In the genomic region with DNA sequence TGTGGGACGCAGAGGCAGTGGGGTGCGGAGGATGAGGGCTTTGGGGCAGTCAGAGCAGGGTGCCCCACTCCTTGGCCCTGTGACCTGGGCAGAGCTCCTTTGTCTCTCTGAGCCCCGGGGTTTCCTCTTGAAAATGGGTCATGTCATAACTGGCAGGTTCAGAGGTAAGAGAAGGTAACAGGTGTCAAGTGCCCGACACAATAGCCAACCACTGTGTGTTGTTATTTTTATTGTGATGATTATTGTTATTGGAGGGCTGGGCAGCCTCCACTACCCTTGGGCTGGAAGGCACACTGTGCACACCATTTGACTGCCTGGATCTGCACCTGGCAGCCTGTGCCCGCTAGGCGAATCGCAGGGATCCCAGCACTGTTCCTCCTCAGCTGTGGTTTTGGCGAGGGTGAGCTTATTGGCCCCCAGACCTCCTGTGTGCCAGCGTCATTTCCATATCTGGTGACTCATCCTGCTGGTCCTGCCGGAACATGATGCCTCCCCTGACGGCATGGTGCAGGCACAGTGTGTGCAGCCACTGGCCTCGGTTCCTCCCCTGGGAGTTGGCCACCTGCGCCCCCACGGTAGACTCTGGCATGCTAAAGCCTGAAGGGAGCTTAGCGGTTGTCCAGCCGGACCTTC, we compare ENCODE assay signal across 8 cellular contexts.
DNase-seq lines count a peak whose midpoint lies in the region; ATAC-seq lines count a peak whose summit lies in the region.

No MANE protein-coding gene starts in this region.

- no peak overlapping the region for H3K4me3 ChIP-seq in adipocyte (ENCODE audit: low read length)

- peaks cover 18% of the 10 kb centered on the region for H3K27me3 ChIP-seq in adipocyte (replicated peaks; ENCODE audit: control insufficient read depth, insufficient read depth, low read length)

- H3K4me1 ChIP-seq in adipocyte (ENCODE audit: control insufficient read depth, insufficient read depth, low read length): peaks cover 6% of the 10 kb centered on the region

- H3K9ac ChIP-seq in adipocyte (ENCODE audit: low read length): no peak overlapping the region

- no peaks in the 10 kb centered on the region for H3K9me3 ChIP-seq in adipocyte (ENCODE audit: control insufficient read depth, low read length)

- ATAC-seq in HG02870 (IDR thresholded peaks at IDR 0.05; ENCODE audit: unreplicated experiment): no peak
- ATAC-seq in GM19452 (IDR thresholded peaks at IDR 0.05; ENCODE audit: unreplicated experiment): no peak

- DNase-seq in CD1c-positive myeloid dendritic cell (ENCODE audit: extremely low spot score) (peak; percentile 31), LoVo (ENCODE audit: low spot score) (peak; percentile 7), adipocyte (ENCODE audit: low read depth) (peak; percentile 11), kidney tubule cell (ENCODE audit: low spot score) (peak; percentile 35)
- no peak for DNase-seq in activated CD4-positive, alpha-beta T cell treated with anti-CD3 and anti-CD28 coated beads for 1 hour
- no peak for DNase-seq in activated CD4-positive, CD25-positive, alpha-beta regulatory T cell treated with anti-CD3 and anti-CD28 coated beads, Interleukin-2, amount 50 U/mL, for 72 hours

- H3K36me3 ChIP-seq in adipocyte (ENCODE audit: control insufficient read depth, insufficient read depth, low read length, severe bottlenecking): no peaks in the 10 kb centered on the region

Comparison
In these comparisons a context has a peak if more than half of its experiments do, and no peak if none do; other contexts are left out.
1. DNase-seq: peak in CD1c-positive myeloid dendritic cell (single experiment), LoVo (single experiment), adipocyte (single experiment) and kidney tubule cell (single experiment); none in activated CD4-positive, alpha-beta T cell treated with anti-CD3 and anti-CD28 coated beads for 1 hour (single experiment) and activated CD4-positive, CD25-positive, alpha-beta regulatory T cell treated with anti-CD3 and anti-CD28 coated beads, Interleukin-2, amount 50 U/mL, for 72 hours (single experiment).